ENCODE assay signal across 17 cellular contexts in the genomic region with DNA sequence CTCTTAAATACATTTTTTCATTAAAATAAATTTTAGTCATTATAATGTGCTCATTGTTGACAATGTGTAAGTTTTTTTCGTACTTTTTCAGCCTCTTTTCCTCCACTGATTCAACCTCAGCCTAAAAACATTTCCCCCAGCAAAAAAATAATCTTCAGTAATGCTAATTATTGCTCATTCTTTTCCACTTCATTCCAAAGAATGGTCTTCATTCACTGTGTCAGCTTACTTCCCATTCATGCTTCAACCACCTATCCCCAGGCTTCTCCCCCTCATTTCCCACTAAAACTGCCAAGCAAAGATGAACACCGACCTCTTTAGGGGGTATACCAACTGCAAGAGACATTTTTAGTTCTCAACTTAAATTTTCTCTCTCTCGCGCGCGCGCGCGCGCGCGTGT. TPM values are rescaled to one million over a fixed set of nuclear protein-coding genes. Genes with fewer than 3 reads are reported as not detected.
DNase-seq lines count a peak whose midpoint lies in the region; ATAC-seq and TF ChIP-seq lines count a peak whose summit lies in the region.
"Had no signal": no experiment of that assay in that cellular context is flagged by ENCODE, and none has a peak within 500 bp of the region (broad histone marks: within the 10 kb centered on the region; RNA-seq: fewer than 3 reads in every experiment).

No MANE protein-coding gene starts in this region.

- H3K27me3 ChIP-seq in CD4-positive, alpha-beta T cell (ENCODE audit: control insufficient read depth, insufficient read depth, low read length), result no peaks in the 10 kb centered on the region

- TF ChIP-seq CTCF in CD4-positive, alpha-beta T cell (IDR thresholded peaks at IDR 0.05), result no peak
- TF ChIP-seq CTCF in neural crest cell (conservative IDR thresholded peaks at IDR 0.05), result no peak

- intact Hi-C loops in CD4-positive, alpha-beta T cell (cut with DNase I, micrococcal nuclease), result loop anchor here (5.0 to 10.0 kb wide), 5 partner anchors 54 to 1979 kb away; partner anchors contain the start of genes CAPRIN2 (in 1 of the 2), DNM1L (in 1 of the 2), ETFBKMT (in 1 of the 2) and SINHCAF (in 1 of the 2)

- no peak overlapping the region for H3K27ac Mint-ChIP-seq in CD4-positive, alpha-beta T cell
- peak overlapping the region in 1 of 3 donors; percentile 29 for H3K27ac Mint-ChIP-seq in IgD-negative memory B cell
- no peak overlapping the region for H3K27ac Mint-ChIP-seq in central memory CD8-positive, alpha-beta T cell (ENCODE audit: low read depth)
- H3K27ac Mint-ChIP-seq in neural crest cell (ENCODE audit: unreplicated experiment), result no peak overlapping the region
- H3K27ac Mint-ChIP-seq in stimulated activated naive B cell treated with anti-CD40 and anti-IgM and Interleukin-4, amounts not matched to agents 10 μg/mL and 1 μg/mL and 100 μg/mL, for 72 hours, result no peak overlapping the region
- H3K27ac Mint-ChIP-seq: GM23338, H9 had no signal

- POLR2A ChIA-PET in CD4-positive, alpha-beta T cell (lab: Charles Lee), result no interaction called here

- H3K36me3 Mint-ChIP-seq in CD4-positive, alpha-beta T cell (ENCODE audit: low read depth), result peaks cover 8% of the 10 kb centered on the region
- H3K36me3 Mint-ChIP-seq in IgD-negative memory B cell (no peaks in the 10 kb centered on the region), neural crest cell (ENCODE audit: low read depth) (no peaks in the 10 kb centered on the region)
- H3K36me3 Mint-ChIP-seq in central memory CD8-positive, alpha-beta T cell (ENCODE audit: insufficient read depth), result peaks cover 4% of the 10 kb centered on the region
- peaks cover 0 to 3% of the 10 kb centered on the region in 2 donors for H3K36me3 Mint-ChIP-seq in stimulated activated naive B cell treated with anti-CD40 and anti-IgM and Interleukin-4, amounts not matched to agents 10 μg/mL and 1 μg/mL and 100 μg/mL, for 72 hours

- no peaks in the 10 kb centered on the region for H3K9me3 ChIP-seq in CD4-positive, alpha-beta T cell (ENCODE audit: control insufficient read depth, low read length)

- H3K4me3 Mint-ChIP-seq in CD4-positive, alpha-beta T cell, result peak overlapping the region; percentile 55
- peak overlapping the region in 3 of 4 donors; percentile 50 to 99 (median 58) for H3K4me3 Mint-ChIP-seq in IgD-negative memory B cell
- peak overlapping the region; percentile 0 for H3K4me3 Mint-ChIP-seq in central memory CD8-positive, alpha-beta T cell
- H3K4me3 Mint-ChIP-seq in neural crest cell, result peak overlapping the region; percentile 52
- no peak overlapping the region for H3K4me3 Mint-ChIP-seq in stimulated activated naive B cell treated with anti-CD40 and anti-IgM and Interleukin-4, amounts not matched to agents 10 μg/mL and 1 μg/mL and 100 μg/mL, for 72 hours
- H3K4me3 Mint-ChIP-seq: GM23338, H9 had no signal

- H3K27ac ChIP-seq in CD4-positive, alpha-beta T cell (ENCODE audit: low read depth, low read length), result no peak overlapping the region

- CTCF ChIA-PET in CD4-positive, alpha-beta T cell (lab: Charles Lee), result no interaction called here

- no peaks in the 10 kb centered on the region for H3K27me3 Mint-ChIP-seq in CD4-positive, alpha-beta T cell
- peaks cover 2% of the 10 kb centered on the region for H3K27me3 Mint-ChIP-seq in IgD-negative memory B cell
- H3K27me3 Mint-ChIP-seq in central memory CD8-positive, alpha-beta T cell, result no peaks in the 10 kb centered on the region
- H3K27me3 Mint-ChIP-seq in neural crest cell (ENCODE audit: low read depth), result no peaks in the 10 kb centered on the region
- H3K27me3 Mint-ChIP-seq in stimulated activated naive B cell treated with anti-CD40 and anti-IgM and Interleukin-4, amounts not matched to agents 10 μg/mL and 1 μg/mL and 100 μg/mL, for 72 hours, result peaks cover 0 to 5% of the 10 kb centered on the region in 2 donors
- H3K27me3 Mint-ChIP-seq: CD8-positive, alpha-beta memory T cell had no signal

- no peaks in the 10 kb centered on the region for H3K9me3 Mint-ChIP-seq in CD4-positive, alpha-beta T cell
- peaks cover 0 to 2% (median 0%) of the 10 kb centered on the region in 3 donors for H3K9me3 Mint-ChIP-seq in IgD-negative memory B cell
- H3K9me3 Mint-ChIP-seq in central memory CD8-positive, alpha-beta T cell, result no peaks in the 10 kb centered on the region
- H3K9me3 Mint-ChIP-seq in neural crest cell, result no peaks in the 10 kb centered on the region
- H3K9me3 Mint-ChIP-seq in stimulated activated naive B cell treated with anti-CD40 and anti-IgM and Interleukin-4, amounts not matched to agents 10 μg/mL and 1 μg/mL and 100 μg/mL, for 72 hours, result no peaks in the 10 kb centered on the region
- H3K9me3 Mint-ChIP-seq: CD8-positive, alpha-beta memory T cell; GM23338; H9 had no signal

- H3K4me1 Mint-ChIP-seq in CD4-positive, alpha-beta T cell (ENCODE audit: low read depth), result peaks cover 28% of the 10 kb centered on the region
- H3K4me1 Mint-ChIP-seq in IgD-negative memory B cell (peaks cover 18 to 19% (median 18%) of the 10 kb centered on the region in 3 donors), neural crest cell (peaks cover 32% of the 10 kb centered on the region)
- peaks cover 24% of the 10 kb centered on the region for H3K4me1 Mint-ChIP-seq in central memory CD8-positive, alpha-beta T cell
- peaks cover 8 to 23% of the 10 kb centered on the region in 2 donors for H3K4me1 Mint-ChIP-seq in stimulated activated naive B cell treated with anti-CD40 and anti-IgM and Interleukin-4, amounts not matched to agents 10 μg/mL and 1 μg/mL and 100 μg/mL, for 72 hours

- ATAC-seq in CD4-positive, alpha-beta T cell (ENCODE audit: poor library complexity), result no peak
- no peak for ATAC-seq in central memory CD8-positive, alpha-beta T cell (replicated peaks; ENCODE audit: extremely low read depth, poor library complexity, severe bottlenecking)
- ATAC-seq in stimulated activated naive B cell treated with anti-CD40 and anti-IgM and Interleukin-4, amounts not matched to agents 10 μg/mL and 1 μg/mL and 100 μg/mL, for 72 hours (replicated peaks), result no peak
- ATAC-seq: GM23338, HCT116 had no signal

- DNase-seq in CD4-positive, alpha-beta T cell, result no peak
- DNase-seq in central memory CD8-positive, alpha-beta T cell (ENCODE audit: low spot score in 2 of 2), result no peak
- DNase-seq in neural crest cell (ENCODE audit: low read depth, low spot score), result no peak
- no peak for DNase-seq in effector CD4-positive, alpha-beta T cell
- no peak for DNase-seq in stimulated activated naive B cell treated with anti-CD40 and anti-IgM and Interleukin-4, amounts not matched to agents 10 μg/mL and 1 μg/mL and 100 μg/mL, for 72 hours
- no peak for DNase-seq in hypothalamus (lab: John Stamatoyannopoulos, UW)
- DNase-seq: C1 segment of cervical spinal cord; Calu3; CD8-positive, alpha-beta memory T cell; COR-L47; DMS53; DMS79 treated with DMSO at 0.1 percent for 48 hours; GF-D8; H9 had no signal

RNA-seq across cellular contexts. Expression of gene IPO8, which starts 2.7 kb away (rescaled TPM):
- total RNA-seq in CD4-positive, alpha-beta T cell, result 10 to 100 TPM; 17.2 to 17.5 TPM
- 11.3 TPM for polyA plus RNA-seq in IgD-negative memory B cell
- 43.5 and 51.5 TPM in 2 replicates for total RNA-seq in neural crest cell

RNA-seq across cellular contexts. Expression of gene CAPRIN2, which starts 56.4 kb away (rescaled TPM):
- 10 to 100 TPM; 21.2 to 24.6 TPM for total RNA-seq in CD4-positive, alpha-beta T cell
- 14.6 TPM for polyA plus RNA-seq in IgD-negative memory B cell
- 28.9 and 30.2 TPM in 2 replicates for total RNA-seq in neural crest cell

Comparison
In these comparisons a context has a peak if more than half of its experiments do, and no peak if none do; other contexts are left out.
1. H3K4me3 Mint-ChIP-seq: peak in CD4-positive, alpha-beta T cell (single experiment), IgD-negative memory B cell (3 of 4), central memory CD8-positive, alpha-beta T cell (single experiment) and neural crest cell (single experiment); none in stimulated activated naive B cell treated with anti-CD40 and anti-IgM and Interleukin-4, amounts not matched to agents 10 μg/mL and 1 μg/mL and 100 μg/mL, for 72 hours (0 of 2).